Comparison of ENCODE assay signal across 12 cellular contexts in genomic region chr5:156359452-156359851, GRCh38. TPM values are rescaled to one million over a fixed set of nuclear protein-coding genes. Genes with fewer than 3 reads are reported as not detected.
DNase-seq lines count a peak whose midpoint lies in the region; ATAC-seq and TF ChIP-seq lines count a peak whose summit lies in the region.
"Had no signal": no experiment of that assay in that cellular context is flagged by ENCODE, and none has a peak within 500 bp of the region (broad histone marks: within the 10 kb centered on the region; RNA-seq: fewer than 3 reads in every experiment).

No MANE protein-coding gene starts in this region.

- H3K4me3 ChIP-seq in astrocyte of the spinal cord (ENCODE audit: low read depth, low read length), result no peak overlapping the region
- H3K4me3 ChIP-seq: left lung, SK-N-MC had no signal

- TF ChIP-seq CTCF in astrocyte of the spinal cord (IDR thresholded peaks at IDR 0.05; ENCODE audit: low read depth, low read length), result no peak

- DNase-seq in astrocyte of the spinal cord (ENCODE audit: low read depth, low spot score) (peak; percentile 41), smooth muscle cell of the brain vasculature (ENCODE audit: low read depth, low spot score) (peak; percentile 6), NCI-H510A treated with DMSO at 0.1 percent for 48 hours (lab: John Stamatoyannopoulos, UW) (no peak), hypothalamus (lab: John Stamatoyannopoulos, UW) (no peak)
- DNase-seq in activated T-cell treated with anti-CD3 and anti-CD28 coated beads, Interleukin-2, amount 50 U/mL, for 4 hours, result no peak
- DNase-seq: activated CD4-positive, alpha-beta T cell treated with anti-CD3 and anti-CD28 coated beads, Interleukin-2, amount 50 U/mL, for 1 hour; activated naive CD4-positive, alpha-beta T cell treated with Interleukin-2 at 50 U/mL for 16 hours; left lung had no signal

- peak; percentile 55 for ATAC-seq in GM19035 (IDR thresholded peaks at IDR 0.05; ENCODE audit: unreplicated experiment)
- ATAC-seq in HG03175 (IDR thresholded peaks at IDR 0.05; ENCODE audit: unreplicated experiment), result peak; percentile 61
- no peak for ATAC-seq in activated T-cell treated with anti-CD3 and anti-CD28 coated beads, Interleukin-2, amount 50 U/mL, for 4 hours
- ATAC-seq: left lung had no signal

- H3K36me3 Mint-ChIP-seq in activated T-cell treated with anti-CD3 and anti-CD28 coated beads, Interleukin-2, amount 50 U/mL, for 4 hours (ENCODE audit: insufficient read depth), result no peaks in the 10 kb centered on the region

- H3K4me1 Mint-ChIP-seq in activated T-cell treated with anti-CD3 and anti-CD28 coated beads, Interleukin-2, amount 50 U/mL, for 4 hours (ENCODE audit: low read depth), result no peaks in the 10 kb centered on the region
- H3K4me1 Mint-ChIP-seq: neural crest cell had no signal

- no peak overlapping the region for H3K4me3 Mint-ChIP-seq in activated T-cell treated with anti-CD3 and anti-CD28 coated beads, Interleukin-2, amount 50 U/mL, for 4 hours
- H3K4me3 Mint-ChIP-seq: neural crest cell had no signal

- in situ Hi-C loops in astrocyte of the spinal cord (cut with HindIII; ENCODE audit: low sequenced_read_pairs), result no loop called here

- H3K27me3 Mint-ChIP-seq in activated T-cell treated with anti-CD3 and anti-CD28 coated beads, Interleukin-2, amount 50 U/mL, for 4 hours (ENCODE audit: low read depth), result peaks cover 6% of the 10 kb centered on the region

- no peaks in the 10 kb centered on the region for H3K9me3 Mint-ChIP-seq in activated T-cell treated with anti-CD3 and anti-CD28 coated beads, Interleukin-2, amount 50 U/mL, for 4 hours
- H3K9me3 Mint-ChIP-seq: neural crest cell had no signal

RNA-seq across cellular contexts. Expression of gene SGCD, which starts 32.5 kb away (rescaled TPM):
- total RNA-seq in activated T-cell treated with anti-CD3 and anti-CD28 coated beads, Interleukin-2, amount 50 U/mL, for 4 hours, result under 1 TPM in 1 of 3 donors, not detected in 2; 0.03 TPM

Comparison
In these comparisons a context has a peak if more than half of its experiments do, and no peak if none do; other contexts are left out.
1. ATAC-seq: peak in GM19035 (single experiment) and HG03175 (single experiment); none in activated T-cell treated with anti-CD3 and anti-CD28 coated beads, Interleukin-2, amount 50 U/mL, for 4 hours (0 of 2).
2. DNase-seq: peak in astrocyte of the spinal cord (single experiment) and smooth muscle cell of the brain vasculature (single experiment); none in activated T-cell treated with anti-CD3 and anti-CD28 coated beads, Interleukin-2, amount 50 U/mL, for 4 hours (single experiment), NCI-H510A treated with DMSO at 0.1 percent for 48 hours (single experiment) and hypothalamus (0 of 51).